ENCODE assay signal across 8 cellular contexts in genomic region chr3:179653777-179654117, GRCh38. TPM values are rescaled to one million over a fixed set of nuclear protein-coding genes. Genes with fewer than 3 reads are reported as not detected.
DNase-seq lines count a peak whose midpoint lies in the region; ATAC-seq, FAIRE-seq and TF ChIP-seq lines count a peak whose summit lies in the region.

No MANE protein-coding gene starts in this region.

- H3K4me1 ChIP-seq in BE2C = peaks cover 5% of the 10 kb centered on the region
- peaks cover 27% of the 10 kb centered on the region for H3K4me1 ChIP-seq in KMS-11 (ENCODE audit: low read depth, poor library complexity, severe bottlenecking)
- H3K4me1 ChIP-seq in adrenal gland (replicated peaks in 1 of 2) = peaks cover 5 to 24% of the 10 kb centered on the region in 2 donors

- H3K9ac ChIP-seq in KMS-11 = peak overlapping the region; percentile 90

- DNase-seq in BE2C = peak; percentile 18
- DNase-seq in adrenal gland = peak; percentile 36 to 70 (median 47)
- DNase-seq in kidney epithelial cell (ENCODE audit: low read depth) = no peak
- peak; percentile 44 for DNase-seq in stimulated activated naive CD8-positive, alpha-beta T cell treated with anti-CD3 and anti-CD28 coated beads, Interleukin-15, Interleukin-2, amounts not matched to agents 100 U/mL and 50 U/mL, for 24 hours
- DNase-seq in GM12891 (ENCODE audit: insufficient read length, low spot score) = no peak
- DNase-seq in kidney tubule cell (ENCODE audit: low spot score) = no peak

- H3K4me3 ChIP-seq in BE2C (ENCODE audit: low read depth, low read length) = peak overlapping the region; percentile 99
- peak overlapping the region; percentile 93 for H3K4me3 ChIP-seq in KMS-11 (IDR thresholded peaks at IDR 0.05; ENCODE audit: insufficient read depth, low read depth, low read length)
- peak overlapping the region; percentile 50 to 92 (median 80) for H3K4me3 ChIP-seq in adrenal gland
- peak overlapping the region; percentile 75 for H3K4me3 ChIP-seq in kidney epithelial cell (ENCODE audit: low read depth, low read length)

- no peak for FAIRE-seq in GM12891 (lab: Jason Lieb, UNC)

- ATAC-seq in stimulated activated naive CD8-positive, alpha-beta T cell treated with anti-CD3 and anti-CD28 coated beads, Interleukin-15, Interleukin-2, amounts not matched to agents 100 U/mL and 50 U/mL, for 24 hours = no peak
- ATAC-seq in GM18907 (IDR thresholded peaks at IDR 0.05; ENCODE audit: unreplicated experiment) = no peak

- no peak for TF ChIP-seq POLR2A in adrenal gland (IDR thresholded peaks at IDR 0.05)
- no peak for TF ChIP-seq POLR2A in GM12891 (IDR thresholded peaks at IDR 0.05; ENCODE audit: low read depth, low read length)

- H4K20me1 ChIP-seq in KMS-11 (ENCODE audit: insufficient read depth) = no peaks in the 10 kb centered on the region; the same call in 1 of the 2 replicates

- H3K27me3 ChIP-seq in BE2C = no peaks in the 10 kb centered on the region
- H3K27me3 ChIP-seq in KMS-11 (ENCODE audit: insufficient read depth, low read depth) = no peaks in the 10 kb centered on the region
- H3K27me3 ChIP-seq in adrenal gland = no peaks in the 10 kb centered on the region
- no peaks in the 10 kb centered on the region for H3K27me3 ChIP-seq in kidney epithelial cell (ENCODE audit: control insufficient read depth, insufficient read depth, low read length)

- WGBS in adrenal gland, 4 donors = 1 to 5% (median 3%) methylated on average over 15 of the region's 15 CpGs

- peak overlapping the region; percentile 53 for H3K4me2 ChIP-seq in KMS-11

- peak overlapping the region; percentile 85 for H3K27ac ChIP-seq in KMS-11
- H3K27ac ChIP-seq in adrenal gland = peak overlapping the region; percentile 74 to 98 (median 95)

- H2AFZ ChIP-seq in KMS-11 (ENCODE audit: low read depth) = peak overlapping the region; percentile 78

- peaks cover 55% of the 10 kb centered on the region for H3K79me2 ChIP-seq in KMS-11 (ENCODE audit: insufficient read depth, low read depth)

- H3K36me3 ChIP-seq in BE2C (no peaks in the 10 kb centered on the region; the same call in 1 of the 2 replicates), KMS-11 (ENCODE audit: insufficient read depth) (no peaks in the 10 kb centered on the region), adrenal gland (replicated peaks in 1 of 2) (no peaks in the 10 kb centered on the region), kidney epithelial cell (ENCODE audit: control insufficient read depth, insufficient read depth, low read length) (no peaks in the 10 kb centered on the region)

- TF ChIP-seq CTCF in BE2C (IDR thresholded peaks at IDR 0.05; ENCODE audit: low read depth, low read length) (no peak), KMS-11 (conservative IDR thresholded peaks at IDR 0.05; ENCODE audit: low read depth, low read length) (no peak), adrenal gland (IDR thresholded peaks at IDR 0.05) (no peak), kidney epithelial cell (IDR thresholded peaks at IDR 0.05; ENCODE audit: insufficient read depth, low read length, poor library complexity, severe bottlenecking) (no peak)

- intact Hi-C loops in adrenal gland (cut with DNase I) = loop anchor here in 1 of 2 donors (10.0 kb wide), 2 partner anchors 51 to 91 kb away; no protein-coding TSS in a partner anchor

- no peaks in the 10 kb centered on the region for H3K9me3 ChIP-seq in BE2C
- no peaks in the 10 kb centered on the region for H3K9me3 ChIP-seq in adrenal gland (replicated peaks in 1 of 3)

TF ChIP-seq in GM12891, 5 proteins besides CTCF, POLR2A, EP300 and RAD21:
- TF ChIP-seq POU2F2 (IDR thresholded peaks at IDR 0.05; ENCODE audit: low read depth, low read length) = no peak
- no peak for TF ChIP-seq PAX5 (IDR thresholded peaks at IDR 0.05; ENCODE audit: insufficient read depth, low read length, severe bottlenecking)
- no peak for TF ChIP-seq POLR2AphosphoS5 (IDR thresholded peaks at IDR 0.05; ENCODE audit: low read depth, low read length)
- TF ChIP-seq SPI1 (IDR thresholded peaks at IDR 0.05; ENCODE audit: low read depth, low read length) = no peak

RNA-seq across cellular contexts. Expression of gene USP13, which starts 0.9 kb away (rescaled TPM):
- polyA plus RNA-seq in BE2C (2012; ENCODE audit: insufficient read depth, insufficient read length, low read depth) = 7.5 TPM
- 10 to 100 TPM; 28.3 to 61.1 (median 48.1) TPM for total RNA-seq in adrenal gland
- polyA plus RNA-seq in adrenal gland = 10 to 100 TPM in 1 of 3 donors, 1 to 10 TPM in 2; 6.9 to 28.4 (median 9.3) TPM
- total RNA-seq in kidney epithelial cell = 6.4 and 7.8 TPM in 2 replicates
- 2.6 TPM for polyA plus RNA-seq in GM12891 (2012; ENCODE audit: low read depth, missing spikeins)

RNA-seq across cellular contexts. Expression of gene NDUFB5, which starts 49.2 kb away (rescaled TPM):
- 174 TPM for polyA plus RNA-seq in BE2C (2012; ENCODE audit: insufficient read depth, insufficient read length, low read depth)
- total RNA-seq in adrenal gland = 100 to 1,000 TPM; 129 to 200 (median 173) TPM
- polyA plus RNA-seq in adrenal gland = 100 to 1,000 TPM; 105 to 240 (median 126) TPM
- 93.0 and 103 TPM in 2 replicates for total RNA-seq in kidney epithelial cell
- polyA plus RNA-seq in GM12891 (2012; ENCODE audit: low read depth, missing spikeins) = 99.6 TPM

RNA-seq across cellular contexts. Expression of gene MRPL47, which starts 49.3 kb away (rescaled TPM):
- polyA plus RNA-seq in BE2C (2012; ENCODE audit: insufficient read depth, insufficient read length, low read depth) = 49.1 TPM
- total RNA-seq in adrenal gland = 10 to 100 TPM; 15.9 to 56.6 (median 32.1) TPM
- polyA plus RNA-seq in adrenal gland = 100 to 1,000 TPM in 1 of 3 donors, 10 to 100 TPM in 2; 62.1 to 108 (median 94.0) TPM
- 51.2 and 54.1 TPM in 2 replicates for total RNA-seq in kidney epithelial cell
- polyA plus RNA-seq in GM12891 (2012; ENCODE audit: low read depth, missing spikeins) = 47.8 TPM

Comparison
In these comparisons a context has a peak if more than half of its experiments do, and no peak if none do; other contexts are left out.
1. DNase-seq: peak in BE2C (single experiment), adrenal gland (7 of 7) and stimulated activated naive CD8-positive, alpha-beta T cell treated with anti-CD3 and anti-CD28 coated beads, Interleukin-15, Interleukin-2, amounts not matched to agents 100 U/mL and 50 U/mL, for 24 hours (single experiment); none in kidney epithelial cell (single experiment), GM12891 (single experiment) and kidney tubule cell (single experiment).
2. Peak in every context shown above with its lines, with median percentiles within 50 percentile points of each other: H3K4me3 ChIP-seq.